Comparison of ENCODE assay signal across 35 cellular contexts in genomic region chr2:145168091-145168490, GRCh38.
"Had no signal": no experiment of that assay in that cellular context is flagged by ENCODE, and none has a peak within 500 bp of the region (broad histone marks: within the 10 kb centered on the region; RNA-seq: fewer than 3 reads in every experiment).

No MANE protein-coding gene starts in this region.

- H3K9me3 Mint-ChIP-seq: activated B cell treated with CpG ODN at 0.5 μM for 24 hours; activated naive CD4-positive, alpha-beta T cell treated with anti-CD3 and anti-CD28 coated beads, Interleukin-2, amount 50 U/mL, for 24 hours; activated naive CD8-positive, alpha-beta T cell treated with anti-CD3 and anti-CD28 coated beads for 36 hours; activated naive CD8-positive, alpha-beta T cell treated with anti-CD3 and anti-CD28 coated beads, Interleukin-2, amount 50 U/mL, for 24 hours; activated T-helper 1 cell treated with anti-CD3 and anti-CD28 coated beads, Interleukin-12 subunit alpha, Interleukin-12 subunit beta, Interleukin-2, Interleukin-4 antibody, amounts not matched to agents 30 ng/mL and 10 ng/mL and 1 ng/mL, durations not matched to agents 14 hours and 24 hours and 36 hours; activated T-helper 2 cell treated with anti-CD3 and anti-CD28 coated beads, Interferon-gamma antibody, Interleukin-2, Interleukin-4, amounts not matched to agents 10 μg/mL and 5 μg/mL and 100 μg/mL, durations not matched to agents 14 hours and 24 hours and 36 hours; T-helper 2 cell treated with Interferon-gamma antibody and Interleukin-4, amounts not matched to agents 5 μg/mL and 100 μg/mL, for 36 hours had no signal

- H3K9me3 ChIP-seq: adrenal gland, ascending aorta, breast epithelium, colonic mucosa, esophagus squamous epithelium, gastroesophageal sphincter had no signal

- H3K36me3 Mint-ChIP-seq: activated CD8-positive, alpha-beta memory T cell treated with anti-CD3 and anti-CD28 coated beads, Interleukin-2, amount 10 ng/mL, durations not matched to agents 7 days and 5 days; activated naive CD4-positive, alpha-beta T cell treated with anti-CD3 and anti-CD28 coated beads, Interleukin-2, amount 50 U/mL, for 24 hours; activated naive CD8-positive, alpha-beta T cell treated with anti-CD3 and anti-CD28 coated beads for 36 hours; brain had no signal

- H3K4me1 Mint-ChIP-seq: activated B cell treated with CpG ODN at 0.5 μM for 24 hours; activated CD8-positive, alpha-beta memory T cell treated with anti-CD3 and anti-CD28 coated beads, Interleukin-2, amount 10 ng/mL, durations not matched to agents 7 days and 5 days; activated naive CD4-positive, alpha-beta T cell treated with anti-CD3 and anti-CD28 coated beads, Interleukin-2, amount 50 U/mL, for 24 hours; activated naive CD8-positive, alpha-beta T cell treated with anti-CD3 and anti-CD28 coated beads for 36 hours; activated naive CD8-positive, alpha-beta T cell treated with anti-CD3 and anti-CD28 coated beads, Interleukin-2, amount 50 U/mL, for 24 hours; T-helper 17 cell had no signal

- H3K4me3 ChIP-seq: adrenal gland, ascending aorta, breast epithelium, cardiac muscle cell, colonic mucosa, esophagus squamous epithelium, gastroesophageal sphincter had no signal

- H3K4me3 Mint-ChIP-seq: activated B cell treated with CpG ODN at 0.5 μM for 24 hours; activated CD8-positive, alpha-beta memory T cell treated with anti-CD3 and anti-CD28 coated beads, Interleukin-2, amount 10 ng/mL, durations not matched to agents 7 days and 5 days; activated CD8-positive, alpha-beta T cell treated with anti-CD3 and anti-CD28 coated beads, Interleukin-2, amount 10 ng/mL, durations not matched to agents 7 days and 5 days; activated naive CD4-positive, alpha-beta T cell treated with anti-CD3 and anti-CD28 coated beads for 36 hours; activated naive CD4-positive, alpha-beta T cell treated with anti-CD3 and anti-CD28 coated beads, Interleukin-2, amount 50 U/mL, for 24 hours; activated naive CD8-positive, alpha-beta T cell treated with anti-CD3 and anti-CD28 coated beads for 36 hours; activated naive CD8-positive, alpha-beta T cell treated with anti-CD3 and anti-CD28 coated beads, Interleukin-2, amount 50 U/mL, for 24 hours; activated T-helper 1 cell treated with anti-CD3 and anti-CD28 coated beads, Interleukin-12 subunit alpha, Interleukin-12 subunit beta, Interleukin-2, Interleukin-4 antibody, amounts not matched to agents 30 ng/mL and 10 ng/mL and 1 ng/mL, durations not matched to agents 14 hours and 24 hours and 36 hours; brain; T-helper 17 cell; T-helper 2 cell treated with Interferon-gamma antibody and Interleukin-4, amounts not matched to agents 5 μg/mL and 100 μg/mL, for 36 hours had no signal

- H3K4me1 ChIP-seq: adrenal gland, ascending aorta, breast epithelium, colonic mucosa, esophagus squamous epithelium, gastroesophageal sphincter had no signal

- H3K27ac ChIP-seq: adrenal gland, ascending aorta, breast epithelium, cardiac muscle cell, colonic mucosa, epithelial cell of prostate, esophagus squamous epithelium, gastroesophageal sphincter, WERI-Rb-1 had no signal

- H3K27me3 ChIP-seq: adrenal gland, ascending aorta, breast epithelium, cardiac muscle cell, colonic mucosa, esophagus squamous epithelium, gastroesophageal sphincter had no signal

- DNase-seq: activated B cell treated with CpG ODN at 0.5 μM for 24 hours; activated CD4-positive, alpha-beta T cell treated with anti-CD3 and anti-CD28 coated beads for 48 hours; activated CD4-positive, alpha-beta T cell treated with anti-CD3 and anti-CD28 coated beads, Interleukin-2, amount 50 U/mL, for 1 hour; activated CD4-positive, alpha-beta T cell treated with anti-CD3 and anti-CD28 coated beads, Interleukin-2, amount 50 U/mL, for 48 hours; activated CD8-positive, alpha-beta memory T cell treated with anti-CD3 and anti-CD28 coated beads, Interleukin-2, amount 10 ng/mL, durations not matched to agents 7 days and 5 days; activated CD8-positive, alpha-beta memory T cell treated with anti-CD3 and anti-CD28 coated beads, Interleukin-2, amount 50 U/mL, for 4 hours; activated CD8-positive, alpha-beta T cell treated with anti-CD3 and anti-CD28 coated beads, Interleukin-2, amount 10 ng/mL, durations not matched to agents 7 days and 5 days; activated effector memory CD4-positive, alpha-beta T cell treated with anti-CD3 and anti-CD28 coated beads, Interleukin-2, amount 50 U/mL, for 16 hours; activated naive CD4-positive, alpha-beta T cell treated with anti-CD3 and anti-CD28 coated beads for 36 hours; activated naive CD8-positive, alpha-beta T cell treated with anti-CD3 and anti-CD28 coated beads for 36 hours; activated naive CD8-positive, alpha-beta T cell treated with anti-CD3 and anti-CD28 coated beads, Interleukin-2, amount 50 U/mL, for 24 hours; activated T-cell treated with anti-CD3 and anti-CD28 coated beads, Interleukin-2, amount 50 U/mL, for 1 hour; activated T-cell treated with anti-CD3 and anti-CD28 coated beads, Interleukin-2, amount 50 U/mL, for 48 hours; adrenal gland; central memory CD4-positive, alpha-beta T cell; cerebellar nuclear complex; colonic mucosa; effector CD8-positive, alpha-beta T cell; esophagus squamous epithelium; foreskin melanocyte; T-helper 1 cell; T-helper 17 cell; T1000; WERI-Rb-1 had no signal

- H3K36me3 ChIP-seq: adrenal gland, ascending aorta, breast epithelium, cardiac muscle cell, colonic mucosa, esophagus squamous epithelium, gastroesophageal sphincter, WERI-Rb-1 had no signal

- H3K27ac Mint-ChIP-seq: activated B cell treated with CpG ODN at 0.5 μM for 24 hours; activated CD8-positive, alpha-beta memory T cell treated with anti-CD3 and anti-CD28 coated beads, Interleukin-2, amount 10 ng/mL, durations not matched to agents 7 days and 5 days; activated CD8-positive, alpha-beta T cell treated with anti-CD3 and anti-CD28 coated beads, Interleukin-2, amount 10 ng/mL, durations not matched to agents 7 days and 5 days; activated naive CD4-positive, alpha-beta T cell treated with anti-CD3 and anti-CD28 coated beads for 36 hours; activated naive CD4-positive, alpha-beta T cell treated with anti-CD3 and anti-CD28 coated beads, Interleukin-2, amount 50 U/mL, for 24 hours; activated naive CD8-positive, alpha-beta T cell treated with anti-CD3 and anti-CD28 coated beads for 36 hours; activated naive CD8-positive, alpha-beta T cell treated with anti-CD3 and anti-CD28 coated beads, Interleukin-2, amount 50 U/mL, for 24 hours; activated T-helper 1 cell treated with anti-CD3 and anti-CD28 coated beads, Interleukin-12 subunit alpha, Interleukin-12 subunit beta, Interleukin-2, Interleukin-4 antibody, amounts not matched to agents 30 ng/mL and 10 ng/mL and 1 ng/mL, durations not matched to agents 14 hours and 24 hours and 36 hours; activated T-helper 2 cell treated with anti-CD3 and anti-CD28 coated beads, Interferon-gamma antibody, Interleukin-2, Interleukin-4, amounts not matched to agents 10 μg/mL and 5 μg/mL and 100 μg/mL, durations not matched to agents 14 hours and 24 hours and 36 hours; brain; T-helper 17 cell; T-helper 2 cell treated with Interferon-gamma antibody and Interleukin-4, amounts not matched to agents 5 μg/mL and 100 μg/mL, for 36 hours had no signal

- H3K27me3 Mint-ChIP-seq: activated B cell treated with CpG ODN at 0.5 μM for 24 hours; activated CD8-positive, alpha-beta memory T cell treated with anti-CD3 and anti-CD28 coated beads, Interleukin-2, amount 10 ng/mL, durations not matched to agents 7 days and 5 days; activated naive CD4-positive, alpha-beta T cell treated with anti-CD3 and anti-CD28 coated beads, Interleukin-2, amount 50 U/mL, for 24 hours; activated naive CD8-positive, alpha-beta T cell treated with anti-CD3 and anti-CD28 coated beads, Interleukin-2, amount 50 U/mL, for 24 hours; brain; T-helper 17 cell had no signal

- ATAC-seq: activated CD4-positive, CD25-positive, alpha-beta regulatory T cell treated with anti-CD3 and anti-CD28 coated beads, Interleukin-2, amount 50 U/mL, for 24 hours; activated CD8-positive, alpha-beta memory T cell treated with anti-CD3 and anti-CD28 coated beads, Interleukin-2, amount 10 ng/mL, durations not matched to agents 7 days and 5 days; activated CD8-positive, alpha-beta T cell treated with anti-CD3 and anti-CD28 coated beads, Interleukin-2, amount 10 ng/mL, durations not matched to agents 7 days and 5 days; activated naive CD8-positive, alpha-beta T cell treated with anti-CD3 and anti-CD28 coated beads, Interleukin-2, amount 50 U/mL, for 24 hours; gastroesophageal sphincter; T-helper 17 cell had no signal
